Comparison of ENCODE assay signal across 16 cellular contexts in the genomic region with DNA sequence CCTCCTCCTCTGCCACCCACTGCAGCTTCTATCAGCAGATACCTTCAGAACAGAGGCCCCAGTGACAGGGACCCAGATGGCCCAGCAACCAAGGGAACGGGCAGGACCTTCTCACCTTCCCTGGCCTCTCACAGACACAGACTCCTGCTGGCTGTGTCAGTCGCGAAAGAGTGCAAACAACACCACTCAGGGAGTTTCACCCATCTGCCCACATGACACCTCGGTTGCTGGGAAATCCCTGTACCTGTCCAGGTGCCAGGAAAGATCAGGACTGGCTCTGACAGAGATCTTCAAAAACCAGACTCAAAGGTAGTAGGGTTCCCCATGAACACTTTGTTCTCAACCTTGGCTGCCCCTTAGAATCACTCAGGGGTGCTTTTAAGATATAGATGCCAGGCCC.
A peak's percentile ranks its signal among the peaks of the same experiment; 100 is the strongest.
DNase-seq lines count a peak whose midpoint lies in the region; ATAC-seq and TF ChIP-seq lines count a peak whose summit lies in the region.
"Had no signal": no experiment of that assay in that cellular context is flagged by ENCODE, and none has a peak within 500 bp of the region (broad histone marks: within the 10 kb centered on the region; RNA-seq: fewer than 3 reads in every experiment).

No MANE protein-coding gene starts in this region.

- TF ChIP-seq CTCF in tibial artery (IDR thresholded peaks at IDR 0.05), result no peak

- in situ Hi-C loops in G401 (cut with HindIII; ENCODE audit: low sequenced_read_pairs), result no loop called here

- H3K4me1 ChIP-seq in tibial artery, result no peaks in the 10 kb centered on the region
- H3K4me1 ChIP-seq: BLaER1 treated with 17β-estradiol and CSF1 and Interleukin-3, amounts not matched to agents 10 nM and 100 nM had no signal

- peak; percentile 3 for DNase-seq in NCI-H146 (lab: John Stamatoyannopoulos, UW)
- no peak for DNase-seq in NCI-H146 treated with DMSO at 0.1 percent for 48 hours (lab: John Stamatoyannopoulos, UW; ENCODE audit: unreplicated experiment)
- peak; percentile 35 for DNase-seq in G401 (ENCODE audit: low spot score)
- peak; percentile 84 for DNase-seq in NCI-H2171 treated with DMSO at 0.1 percent for 48 hours (lab: John Stamatoyannopoulos, UW)
- peak; percentile 24 for DNase-seq in cerebellar cortex (ENCODE audit: low spot score)
- DNase-seq in activated CD4-positive, alpha-beta T cell treated with anti-CD3 and anti-CD28 coated beads for 48 hours, result no peak
- DNase-seq in tibial artery, result no peak
- DNase-seq: 8988T, H7, Karpas-422, NCI-H2081 treated with DMSO at 0.1 percent for 48 hours, NCI-H774, SHP77 had no signal

- intact Hi-C loops in tibial artery (cut with DNase I; ENCODE audit: low total_unique reads), result no loop called here

- no peaks in the 10 kb centered on the region for H3K27me3 ChIP-seq in tibial artery
- H3K27me3 ChIP-seq: BLaER1 treated with 17β-estradiol and CSF1 and Interleukin-3, amounts not matched to agents 10 nM and 100 nM had no signal

- no peak overlapping the region for H3K27ac ChIP-seq in tibial artery
- H3K27ac ChIP-seq: BLaER1 treated with 17β-estradiol and CSF1 and Interleukin-3, amounts not matched to agents 10 nM and 100 nM had no signal

- ATAC-seq in HG03565 (IDR thresholded peaks at IDR 0.05; ENCODE audit: unreplicated experiment), result no peak
- ATAC-seq: SK-N-SH treated with all-trans-retinoic acid at 6 μM for 48 hours had no signal

- no peaks in the 10 kb centered on the region for H3K9me3 ChIP-seq in tibial artery
- H3K9me3 ChIP-seq: BLaER1 treated with 17β-estradiol and CSF1 and Interleukin-3, amounts not matched to agents 10 nM and 100 nM had no signal

- no peaks in the 10 kb centered on the region for H3K36me3 ChIP-seq in tibial artery
- H3K36me3 ChIP-seq: BLaER1 treated with 17β-estradiol and CSF1 and Interleukin-3, amounts not matched to agents 10 nM and 100 nM had no signal

- no peak overlapping the region for H3K4me3 ChIP-seq in tibial artery
- H3K4me3 ChIP-seq: BLaER1 treated with 17β-estradiol and CSF1 and Interleukin-3, amounts not matched to agents 10 nM and 100 nM had no signal

Comparison
In these comparisons a context has a peak if more than half of its experiments do, and no peak if none do; other contexts are left out.
1. DNase-seq: peak in NCI-H146 (single experiment), G401 (single experiment), NCI-H2171 treated with DMSO at 0.1 percent for 48 hours (single experiment) and cerebellar cortex (single experiment); none in NCI-H146 treated with DMSO at 0.1 percent for 48 hours (single experiment), activated CD4-positive, alpha-beta T cell treated with anti-CD3 and anti-CD28 coated beads for 48 hours (single experiment) and tibial artery (0 of 2).